Comparison of ENCODE assay signal across 8 cellular contexts in genomic region chr20:35600176-35600995, GRCh38. TPM values are rescaled to one million over a fixed set of nuclear protein-coding genes. Genes with fewer than 3 reads are reported as not detected.
A peak's percentile ranks its signal among the peaks of the same experiment; 100 is the strongest.
DNase-seq lines count a peak whose midpoint lies in the region; ATAC-seq and TF ChIP-seq lines count a peak whose summit lies in the region.

No MANE protein-coding gene starts in this region.

- peak overlapping the region; percentile 87 for H2AFZ ChIP-seq in neuron (ENCODE audit: low read depth, low read length)

- H3K4me1 ChIP-seq in right atrium auricular region (peaks cover 0 to 20% of the 10 kb centered on the region in 2 donors), neuron (ENCODE audit: insufficient read depth, low read length) (peaks cover 5% of the 10 kb centered on the region)

- H3K4me3 ChIP-seq in right atrium auricular region, result peak overlapping the region; percentile 20 to 51
- peak overlapping the region; percentile 36 for H3K4me3 ChIP-seq in epithelial cell of esophagus (ENCODE audit: low read length)
- peak overlapping the region; percentile 40 for H3K4me3 ChIP-seq in neuron (ENCODE audit: low read length)

- no peaks in the 10 kb centered on the region for H3K36me3 ChIP-seq in right atrium auricular region
- H3K36me3 ChIP-seq in neuron (ENCODE audit: insufficient read depth, low read length), result no peaks in the 10 kb centered on the region

- H3K27me3 ChIP-seq in right atrium auricular region, result no peaks in the 10 kb centered on the region
- H3K27me3 ChIP-seq in neuron (ENCODE audit: insufficient read depth, low read length), result peaks cover 64% of the 10 kb centered on the region

- H3K9me3 ChIP-seq in right atrium auricular region (no peaks in the 10 kb centered on the region), neuron (ENCODE audit: low read length) (no peaks in the 10 kb centered on the region)

- no peak for ATAC-seq in left cardiac atrium
- no peak for ATAC-seq in HG03196 (IDR thresholded peaks at IDR 0.05; ENCODE audit: unreplicated experiment)
- no peak for ATAC-seq in GM18873 (IDR thresholded peaks at IDR 0.05; ENCODE audit: low FRiP score, unreplicated experiment)

- DNase-seq in right atrium auricular region (ENCODE audit: low spot score) (no peak), left cardiac atrium (no peak), epithelial cell of esophagus (ENCODE audit: low read depth) (no peak), NCI-H2227 treated with DMSO at 0.1 percent for 48 hours (lab: John Stamatoyannopoulos, UW) (no peak), RWPE1 (ENCODE audit: low spot score) (no peak)

- intact Hi-C loops in left cardiac atrium (cut with DNase I), result no loop called here

- TF ChIP-seq CTCF in right atrium auricular region (IDR thresholded peaks at IDR 0.05) (no peak), epithelial cell of esophagus (IDR thresholded peaks at IDR 0.05; ENCODE audit: insufficient read depth, low read depth, low read length, missing control alignments) (no peak), RWPE1 (conservative IDR thresholded peaks at IDR 0.05; ENCODE audit: low read depth) (no peak)

- POLR2A ChIA-PET in RWPE1 (lab: Yijun Ruan, JAX; ENCODE audit: low non-redundant PET), result no interaction called here

- H3K27ac ChIP-seq in right atrium auricular region (no peak overlapping the region), RWPE1 (no peak overlapping the region)

- CTCF ChIA-PET in RWPE1 (lab: Yijun Ruan, JAX), result interaction anchor here (0.5 to 1.2 kb wide), 3 partner anchors 19 to 812 kb away, joined by 3 to 4 read pairs (median 4); no protein-coding TSS in a partner anchor

RNA-seq across cellular contexts. Expression of gene SPAG4, which starts 15.2 kb away (rescaled TPM):
- total RNA-seq in right atrium auricular region (1 to 10 TPM; 4.6 to 5.5 TPM), left cardiac atrium (1 to 10 TPM; 2.5 to 6.0 TPM)

RNA-seq across cellular contexts. Expression of gene ERGIC3, which starts 58.5 kb away (rescaled TPM):
- total RNA-seq in right atrium auricular region, result 100 to 1,000 TPM in 1 of 2 donors, 10 to 100 TPM in 1; 99.9 to 155 TPM
- 100 to 1,000 TPM; 119 to 120 TPM for total RNA-seq in left cardiac atrium
